In the genomic region with DNA sequence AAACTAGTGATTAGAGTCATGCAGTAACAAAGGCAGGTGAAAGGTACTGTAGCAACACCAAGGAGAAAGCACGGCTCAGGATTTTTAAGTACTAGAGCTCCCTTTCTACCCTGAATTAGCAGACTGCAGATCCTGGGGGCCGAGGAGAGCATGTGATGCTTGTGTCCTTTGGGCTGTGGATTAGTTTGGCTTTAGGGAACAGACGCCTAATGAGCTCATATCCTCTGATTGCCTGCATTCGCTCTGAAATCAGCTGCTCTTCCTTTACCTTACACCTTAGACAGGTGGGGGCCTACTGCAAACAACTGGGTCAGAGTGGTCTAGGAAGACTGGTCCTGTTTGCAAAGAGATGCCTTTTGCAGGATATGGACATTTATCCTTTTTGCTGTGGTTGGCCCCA, we compare ENCODE assay signal across 1 cellular context.
TF ChIP-seq lines count a peak whose summit lies in the region.

No MANE protein-coding gene starts in this region.

TF ChIP-seq in neural cell, 6 proteins besides CTCF, POLR2A, EP300 and RAD21 (continued from another document):
- TF ChIP-seq, protein P1, sequence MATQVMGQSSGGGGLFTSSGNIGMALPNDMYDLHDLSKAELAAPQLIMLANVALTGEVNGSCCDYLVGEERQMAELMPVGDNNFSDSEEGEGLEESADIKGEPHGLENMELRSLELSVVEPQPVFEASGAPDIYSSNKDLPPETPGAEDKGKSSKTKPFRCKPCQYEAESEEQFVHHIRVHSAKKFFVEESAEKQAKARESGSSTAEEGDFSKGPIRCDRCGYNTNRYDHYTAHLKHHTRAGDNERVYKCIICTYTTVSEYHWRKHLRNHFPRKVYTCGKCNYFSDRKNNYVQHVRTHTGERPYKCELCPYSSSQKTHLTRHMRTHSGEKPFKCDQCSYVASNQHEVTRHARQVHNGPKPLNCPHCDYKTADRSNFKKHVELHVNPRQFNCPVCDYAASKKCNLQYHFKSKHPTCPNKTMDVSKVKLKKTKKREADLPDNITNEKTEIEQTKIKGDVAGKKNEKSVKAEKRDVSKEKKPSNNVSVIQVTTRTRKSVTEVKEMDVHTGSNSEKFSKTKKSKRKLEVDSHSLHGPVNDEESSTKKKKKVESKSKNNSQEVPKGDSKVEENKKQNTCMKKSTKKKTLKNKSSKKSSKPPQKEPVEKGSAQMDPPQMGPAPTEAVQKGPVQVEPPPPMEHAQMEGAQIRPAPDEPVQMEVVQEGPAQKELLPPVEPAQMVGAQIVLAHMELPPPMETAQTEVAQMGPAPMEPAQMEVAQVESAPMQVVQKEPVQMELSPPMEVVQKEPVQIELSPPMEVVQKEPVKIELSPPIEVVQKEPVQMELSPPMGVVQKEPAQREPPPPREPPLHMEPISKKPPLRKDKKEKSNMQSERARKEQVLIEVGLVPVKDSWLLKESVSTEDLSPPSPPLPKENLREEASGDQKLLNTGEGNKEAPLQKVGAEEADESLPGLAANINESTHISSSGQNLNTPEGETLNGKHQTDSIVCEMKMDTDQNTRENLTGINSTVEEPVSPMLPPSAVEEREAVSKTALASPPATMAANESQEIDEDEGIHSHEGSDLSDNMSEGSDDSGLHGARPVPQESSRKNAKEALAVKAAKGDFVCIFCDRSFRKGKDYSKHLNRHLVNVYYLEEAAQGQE (IDR thresholded peaks at IDR 0.05; ENCODE audit: borderline replicate concordance): no peak
- no peak for TF ChIP-seq SMC3 (conservative IDR thresholded peaks at IDR 0.05; ENCODE audit: poor library complexity)
- TF ChIP-seq POLR2AphosphoS5 (IDR thresholded peaks at IDR 0.05): no peak
- no peak for TF ChIP-seq TAF1 (IDR thresholded peaks at IDR 0.05; ENCODE audit: low read depth)
- TF ChIP-seq MXI1 (conservative IDR thresholded peaks at IDR 0.05; ENCODE audit: poor library complexity, severe bottlenecking): no peak
TF ChIP-seq in neural cell: peak in this region for 0.
